In the genomic region with DNA sequence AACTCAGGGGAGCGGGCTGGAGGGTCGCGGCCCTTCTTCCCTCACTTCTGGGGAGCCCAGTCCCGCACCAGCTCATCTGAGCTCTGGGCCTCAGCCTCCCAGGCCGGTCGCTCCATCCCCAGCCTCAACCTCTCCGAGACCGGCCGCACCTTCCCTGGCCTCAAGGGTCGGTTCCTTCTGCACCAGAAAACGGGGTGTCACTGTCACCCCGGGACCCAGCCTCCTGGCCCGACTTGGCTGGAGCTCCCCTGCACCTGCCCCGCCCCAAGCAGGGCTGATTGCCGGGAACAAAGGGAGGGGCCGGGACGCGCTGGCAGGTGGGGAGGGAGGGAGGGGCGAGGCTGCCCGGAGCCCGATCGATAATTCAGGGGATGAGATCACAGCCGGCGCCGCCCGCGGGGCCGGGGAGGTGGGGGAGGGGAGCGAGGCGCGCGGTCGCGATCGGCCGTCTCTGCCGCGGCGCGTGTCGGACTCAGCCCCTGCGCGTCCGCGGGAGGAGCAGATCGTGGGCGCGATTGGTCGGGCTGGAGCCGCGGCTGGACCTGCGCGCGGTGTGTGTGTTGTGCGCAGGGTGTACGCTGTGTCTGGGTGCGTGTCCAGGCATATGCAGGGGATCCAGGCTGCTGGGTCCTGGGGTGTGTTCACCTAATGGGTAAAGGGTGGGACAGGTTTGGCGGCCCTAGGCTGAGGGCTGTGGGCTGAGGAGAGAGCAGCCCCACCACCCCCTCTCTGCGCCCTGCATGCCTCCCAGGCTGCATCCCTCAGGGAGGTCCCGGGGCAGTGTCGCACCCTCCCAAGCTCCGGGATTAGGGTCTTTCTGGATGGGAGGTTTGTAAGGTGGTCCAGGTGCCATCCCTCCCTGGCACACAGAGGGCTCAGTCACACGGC, we compare ENCODE assay signal across 6 cellular contexts. TPM values are rescaled to one million over a fixed set of nuclear protein-coding genes. Genes with fewer than 3 reads are reported as not detected.
A peak's percentile ranks its signal among the peaks of the same experiment; 100 is the strongest.
DNase-seq lines count a peak whose midpoint lies in the region; ATAC-seq and TF ChIP-seq lines count a peak whose summit lies in the region.

No MANE protein-coding gene starts in this region.

- peaks cover 4% of the 10 kb centered on the region for H3K4me1 Mint-ChIP-seq in activated naive CD8-positive, alpha-beta T cell treated with anti-CD3 and anti-CD28 coated beads for 36 hours

- POLR2A ChIA-PET in GM10248 (lab: Yijun Ruan, JAX), result no interaction called here

- intact Hi-C loops in mucosa of descending colon (cut with DNase I, micrococcal nuclease), result no loop called here
- intact Hi-C loops in posterior vena cava (cut with DNase I), result no loop called here

- ATAC-seq in mucosa of descending colon, result peak; percentile 74

- H3K4me3 Mint-ChIP-seq in activated naive CD8-positive, alpha-beta T cell treated with anti-CD3 and anti-CD28 coated beads for 36 hours, result peak overlapping the region; percentile 59

- H3K4me1 ChIP-seq in mucosa of descending colon (ENCODE audit: low read depth), result peaks cover 15% of the 10 kb centered on the region

- H3K36me3 ChIP-seq in mucosa of descending colon (ENCODE audit: low read depth), result no peaks in the 10 kb centered on the region

- TF ChIP-seq CTCF in mucosa of descending colon (IDR thresholded peaks at IDR 0.05), result no peak
- TF ChIP-seq CTCF in GM10248 (IDR thresholded peaks at IDR 0.05; ENCODE audit: control extremely low read depth, extremely low read depth, low read depth, missing control alignments), result no peak

- H3K36me3 Mint-ChIP-seq in activated naive CD8-positive, alpha-beta T cell treated with anti-CD3 and anti-CD28 coated beads for 36 hours, result no peaks in the 10 kb centered on the region

- DNase-seq in NCI-H1092 treated with DMSO at 0.1 percent for 48 hours (lab: John Stamatoyannopoulos, UW) (peak; percentile 72), mucosa of descending colon (peak in 2 of 3 donors; percentile 56 to 73), AG20443 (ENCODE audit: low spot score) (no peak), posterior vena cava (ENCODE audit: low spot score) (no peak), GM10248 (ENCODE audit: extremely low spot score) (no peak)
- no peak for DNase-seq in activated naive CD8-positive, alpha-beta T cell treated with anti-CD3 and anti-CD28 coated beads for 36 hours

- H3K27me3 Mint-ChIP-seq in activated naive CD8-positive, alpha-beta T cell treated with anti-CD3 and anti-CD28 coated beads for 36 hours, result peaks cover 23% of the 10 kb centered on the region

- no peak overlapping the region for H3K27ac Mint-ChIP-seq in activated naive CD8-positive, alpha-beta T cell treated with anti-CD3 and anti-CD28 coated beads for 36 hours

- H3K4me3 ChIP-seq in mucosa of descending colon, result no peak overlapping the region

- CTCF ChIA-PET in GM10248 (lab: Yijun Ruan, JAX), result no interaction called here

- peaks cover 2% of the 10 kb centered on the region for H3K9me3 Mint-ChIP-seq in activated naive CD8-positive, alpha-beta T cell treated with anti-CD3 and anti-CD28 coated beads for 36 hours

- H3K9me3 ChIP-seq in mucosa of descending colon, result no peaks in the 10 kb centered on the region

RNA-seq across cellular contexts. Expression of a gene that starts 1.1 kb away (rescaled TPM):
- total RNA-seq in activated naive CD8-positive, alpha-beta T cell treated with anti-CD3 and anti-CD28 coated beads for 36 hours, result under 1 TPM in 1 of 2 experiments, not detected in 1; 0.32 TPM
- total RNA-seq in mucosa of descending colon (10 to 100 TPM in 1 of 3 donors, 1 to 10 TPM in 2; 5.3 to 39.3 (median 6.0) TPM), posterior vena cava (10 to 100 TPM; 21.0 to 21.9 TPM)

RNA-seq across cellular contexts. Expression of a gene that starts 34.4 kb away (rescaled TPM):
- under 1 TPM in 1 of 2 experiments, not detected in 1; 0.21 TPM for total RNA-seq in activated naive CD8-positive, alpha-beta T cell treated with anti-CD3 and anti-CD28 coated beads for 36 hours
- 1 to 10 TPM; 2.3 to 4.3 (median 4.1) TPM for total RNA-seq in mucosa of descending colon
- under 1 TPM in 1 of 2 donors, not detected in 1; 0.42 TPM for total RNA-seq in posterior vena cava

RNA-seq across cellular contexts. Expression of a gene that starts 45.4 kb away (rescaled TPM):
- total RNA-seq in activated naive CD8-positive, alpha-beta T cell treated with anti-CD3 and anti-CD28 coated beads for 36 hours, result 10 to 100 TPM in 1 of 2 experiments, 1 to 10 TPM in 1; 9.3 to 10.3 TPM
- total RNA-seq in mucosa of descending colon (10 to 100 TPM; 15.5 to 20.6 (median 16.0) TPM), posterior vena cava (10 to 100 TPM; 21.0 to 21.2 TPM)

RNA-seq across cellular contexts. Expression of a gene that starts 53.0 kb away (rescaled TPM):
- under 1 TPM; 0.12 to 0.19 TPM for total RNA-seq in activated naive CD8-positive, alpha-beta T cell treated with anti-CD3 and anti-CD28 coated beads for 36 hours
- total RNA-seq in mucosa of descending colon, result 1 to 10 TPM in 1 of 3 donors, under 1 TPM in 2; 0.17 to 1.7 (median 0.65) TPM
- 1 to 10 TPM; 1.1 to 2.9 TPM for total RNA-seq in posterior vena cava

Comparison
In these comparisons a context has a peak if more than half of its experiments do, and no peak if none do; other contexts are left out.
1. DNase-seq: peak in NCI-H1092 treated with DMSO at 0.1 percent for 48 hours (single experiment) and mucosa of descending colon (2 of 3); none in activated naive CD8-positive, alpha-beta T cell treated with anti-CD3 and anti-CD28 coated beads for 36 hours (single experiment), AG20443 (single experiment), posterior vena cava (single experiment) and GM10248 (single experiment).
2. RNA of a gene that starts 1.1 kb away (total RNA-seq): 21.0 to 21.9 TPM in posterior vena cava and 5.3 to 39.3 TPM in mucosa of descending colon; 0.32 TPM in activated naive CD8-positive, alpha-beta T cell treated with anti-CD3 and anti-CD28 coated beads for 36 hours; every median in the first group is over 4 times any median in the second.